ENCODE assay signal across 8 cellular contexts in genomic region chr5:83471405-83472212, GRCh38. TPM values are rescaled to one million over a fixed set of nuclear protein-coding genes. Genes with fewer than 3 reads are reported as not detected.
DNase-seq lines count a peak whose midpoint lies in the region; ATAC-seq and TF ChIP-seq lines count a peak whose summit lies in the region.

Gene VCAN (plus strand): TSS chr5:83471744. CDS start chr5:83483519, 11,775 bp downstream.

- H3K36me3 ChIP-seq in muscle layer of duodenum (ENCODE audit: control insufficient read depth in 1 of 2, insufficient read depth in 2 of 2, low read length in 2 of 2) (peaks cover 0 to 21% of the 10 kb centered on the region in 2 donors), vagina (no peaks in the 10 kb centered on the region)

- TF ChIP-seq CTCF in fibroblast of mammary gland (conservative IDR thresholded peaks at IDR 0.05; ENCODE audit: control insufficient read depth, insufficient read depth, low read depth, low read length) (no peak), vagina (IDR thresholded peaks at IDR 0.05) (no peak)

- H3K9me3 ChIP-seq in muscle layer of duodenum (ENCODE audit: control insufficient read depth in 1 of 2, low read length in 2 of 2) (no peaks in the 10 kb centered on the region), vagina (no peaks in the 10 kb centered on the region)

- H3K4me1 ChIP-seq in muscle layer of duodenum (ENCODE audit: control insufficient read depth in 1 of 2, insufficient read depth in 2 of 2, low read length in 2 of 2), result peaks cover 0 to 31% of the 10 kb centered on the region in 2 donors
- peaks cover 23% of the 10 kb centered on the region for H3K4me1 ChIP-seq in vagina

- peak within 1 kb of the TSS; percentile 48 for H3K27ac ChIP-seq in muscle layer of duodenum (ENCODE audit: low read length)
- H3K27ac ChIP-seq in vagina, result peak within 1 kb of the TSS; percentile 73

- peak within 1 kb of the TSS; percentile 81 for H3K4me3 ChIP-seq in fibroblast of mammary gland (ENCODE audit: control insufficient read depth, low read depth, low read length)
- peak within 1 kb of the TSS; percentile 70 to 76 for H3K4me3 ChIP-seq in muscle layer of duodenum (ENCODE audit: low read depth in 1 of 2, low read length in 2 of 2)
- peak within 1 kb of the TSS; percentile 51 to 57 for H3K4me3 ChIP-seq in vagina

- DNase-seq in AG08395 (ENCODE audit: low spot score) (peak; percentile 80), HCEC 1CT (peak; percentile 67), UCSD-AML1 (lab: John Stamatoyannopoulos, UW; ENCODE audit: unreplicated experiment) (peak; percentile 46), fibroblast of mammary gland (ENCODE audit: low read depth) (peak; percentile 86), vagina (ENCODE audit: extremely low spot score in 2 of 2) (no peak), NCI-H1694 (lab: John Stamatoyannopoulos, UW) (no peak)

- ATAC-seq in GM21576 (IDR thresholded peaks at IDR 0.05; ENCODE audit: unreplicated experiment), result no peak

- intact Hi-C loops in vagina (cut with DNase I), result loop anchor here (10.0 kb wide), 1 partner anchor 1117 kb away; no protein-coding TSS in a partner anchor

- H3K27me3 ChIP-seq in muscle layer of duodenum (ENCODE audit: low read depth, low read length) (peaks cover 39% of the 10 kb centered on the region), vagina (peaks cover 6% of the 10 kb centered on the region)

- TF ChIP-seq POLR2A in vagina (IDR thresholded peaks at IDR 0.05), result peak in 1 of 2 donors; percentile 14

RNA-seq across cellular contexts. Expression of gene VCAN, which starts in this region (rescaled TPM):
- 71.2 TPM for total RNA-seq in vagina

Comparison
In these comparisons a context has a peak if more than half of its experiments do, and no peak if none do; other contexts are left out.
1. DNase-seq: peak in AG08395 (single experiment), HCEC 1CT (single experiment), UCSD-AML1 (single experiment) and fibroblast of mammary gland (single experiment); none in vagina (0 of 2) and NCI-H1694 (single experiment).
2. Peak in every context shown above with its lines, with median percentiles within 50 percentile points of each other: H3K4me3 ChIP-seq.